Comparison of ENCODE assay signal across 18 cellular contexts in the genomic region with DNA sequence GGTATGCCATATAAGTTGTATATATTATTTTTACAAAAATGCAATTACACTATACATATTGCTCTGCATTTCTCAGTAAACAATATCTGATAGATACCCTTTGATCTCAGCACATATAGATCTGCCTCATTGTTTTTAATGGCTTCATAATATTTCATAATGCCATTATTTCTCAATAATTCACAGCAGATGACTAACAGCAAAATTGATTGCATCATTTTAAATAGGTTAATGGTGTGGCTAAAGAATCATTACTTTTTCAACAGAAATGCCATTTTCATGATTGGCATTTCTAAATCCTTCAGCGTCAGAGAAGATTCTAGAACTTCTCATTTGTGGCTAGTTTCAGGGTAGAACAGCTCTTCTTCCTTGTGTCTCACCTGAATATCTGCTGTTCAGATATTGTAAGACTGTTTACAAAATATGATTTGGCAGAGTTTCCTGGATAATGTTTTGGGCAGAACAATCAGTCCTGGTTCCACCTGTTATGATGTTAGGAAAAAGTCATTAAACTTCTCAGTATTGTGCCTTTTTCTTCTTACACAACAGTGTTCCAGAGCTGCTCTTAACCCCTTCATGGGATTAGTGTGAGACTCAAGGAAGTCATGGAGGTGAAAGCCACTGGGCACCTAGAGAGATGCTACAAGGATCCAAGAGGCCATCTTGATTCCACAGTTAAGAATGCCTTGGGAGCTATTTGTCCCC.
DNase-seq lines count a peak whose midpoint lies in the region; ATAC-seq and TF ChIP-seq lines count a peak whose summit lies in the region.
"Had no signal": no experiment of that assay in that cellular context is flagged by ENCODE, and none has a peak within 500 bp of the region (broad histone marks: within the 10 kb centered on the region; RNA-seq: fewer than 3 reads in every experiment).

No MANE protein-coding gene starts in this region.

- no peaks in the 10 kb centered on the region for H3K9me3 ChIP-seq in breast epithelium
- H3K9me3 ChIP-seq in RWPE2 (ENCODE audit: severe bottlenecking): peaks cover 3% of the 10 kb centered on the region
- H3K9me3 ChIP-seq in tibial nerve: no peaks in the 10 kb centered on the region
- H3K9me3 ChIP-seq: BLaER1 treated with 17β-estradiol and CSF1 and Interleukin-3, amounts not matched to agents 10 nM and 100 nM; MG63 had no signal

- H3K27ac ChIP-seq in breast epithelium (no peak overlapping the region), RWPE2 (ENCODE audit: poor library complexity, severe bottlenecking) (peak overlapping the region; percentile 100), tibial nerve (peak overlapping the region in 2 of 4 donors; percentile 69 to 77)
- H3K27ac ChIP-seq: BLaER1 treated with 17β-estradiol and CSF1 and Interleukin-3, amounts not matched to agents 10 nM and 100 nM; SK-N-MC had no signal

- no TSS peak for BruUV-seq in MCF 10A (replicated peaks; lab: Mats Ljungman, UMichigan)

- H3K4me1 ChIP-seq in breast epithelium: no peaks in the 10 kb centered on the region
- peaks cover 59% of the 10 kb centered on the region for H3K4me1 ChIP-seq in RWPE2 (ENCODE audit: insufficient read depth, poor library complexity, severe bottlenecking)
- H3K4me1 ChIP-seq in tibial nerve: peaks cover 0 to 59% (median 16%) of the 10 kb centered on the region in 4 donors
- H3K4me1 ChIP-seq: BLaER1 treated with 17β-estradiol and CSF1 and Interleukin-3, amounts not matched to agents 10 nM and 100 nM had no signal

- TF ChIP-seq EP300 in tibial nerve (IDR thresholded peaks at IDR 0.05): peak; percentile 27 to 76

- intact Hi-C loops in MCF 10A (cut with micrococcal nuclease): no loop called here
- intact Hi-C loops in breast epithelium (cut with DNase I; ENCODE audit: low total_unique reads): no loop called here

- 91 to 93% methylated on average over 1 of the region's 1 CpG for WGBS in tibial nerve, 2 donors

- CTCF ChIA-PET in MCF 10A (lab: Yijun Ruan, JAX): interaction anchor here (0.6 to 2.3 kb wide), 6 partner anchors 11 to 398 kb away, joined by 3 to 12 read pairs (median 4); a partner anchor contains a TSS

- TF ChIP-seq POLR2A in breast epithelium (IDR thresholded peaks at IDR 0.05) (no peak), tibial nerve (IDR thresholded peaks at IDR 0.05) (no peak)

- DNase-seq in MCF 10A (ENCODE audit: unreplicated experiment) (peak; percentile 70), breast epithelium (ENCODE audit: low spot score in 2 of 2) (no peak), RWPE2 (ENCODE audit: low spot score) (no peak), fibroblast of gingiva (ENCODE audit: low read depth) (peak; percentile 22), tibial nerve (ENCODE audit: low spot score in 2 of 2) (no peak), SW480 (ENCODE audit: low spot score) (no peak), NCI-H146 (lab: John Stamatoyannopoulos, UW) (no peak)
- no peak for DNase-seq in activated CD4-positive, CD25-positive, alpha-beta regulatory T cell treated with anti-CD3 and anti-CD28 coated beads, Interleukin-2, amount 50 U/mL, for 72 hours
- DNase-seq: 8988T, GF-D8, HFFc6, MG63, NCI-H1105 treated with DMSO at 0.1 percent for 48 hours, NCI-H187 treated with DMSO at 0.1 percent for 48 hours, NCI-H526 treated with DMSO at 0.1 percent for 48 hours had no signal

- H3K9me3 Mint-ChIP-seq in MCF 10A (ENCODE audit: unreplicated experiment): no peaks in the 10 kb centered on the region
- H3K9me3 Mint-ChIP-seq: GM23338, HFFc6 had no signal

- no peaks in the 10 kb centered on the region for H3K36me3 ChIP-seq in breast epithelium
- H3K36me3 ChIP-seq in RWPE2 (ENCODE audit: low read depth): no peaks in the 10 kb centered on the region
- no peaks in the 10 kb centered on the region for H3K36me3 ChIP-seq in tibial nerve
- H3K36me3 ChIP-seq: BLaER1 treated with 17β-estradiol and CSF1 and Interleukin-3, amounts not matched to agents 10 nM and 100 nM; MG63 had no signal

- TF ChIP-seq CTCF in MCF 10A (IDR thresholded peaks at IDR 0.05; ENCODE audit: unreplicated experiment) (no peak), breast epithelium (IDR thresholded peaks at IDR 0.05) (no peak), RWPE2 (IDR thresholded peaks at IDR 0.05; ENCODE audit: poor library complexity, severe bottlenecking) (no peak), tibial nerve (IDR thresholded peaks at IDR 0.05) (no peak)

- peaks cover 50% of the 10 kb centered on the region for H3K4me1 Mint-ChIP-seq in MCF 10A (ENCODE audit: insufficient read depth, unreplicated experiment)

- H3K27me3 Mint-ChIP-seq in MCF 10A (ENCODE audit: insufficient read depth, unreplicated experiment): no peaks in the 10 kb centered on the region

- POLR2A ChIA-PET in MCF 10A (lab: Yijun Ruan, JAX): interaction anchor here (0.9 to 3.4 kb wide), 8 partner anchors 9 to 397 kb away, joined by 3 to 27 read pairs (median 4); a partner anchor contains a TSS

- ATAC-seq in RWPE2 (ENCODE audit: low read depth): peak; percentile 43
- ATAC-seq: GM23338 had no signal

- peak overlapping the region; percentile 84 for H3K27ac Mint-ChIP-seq in MCF 10A (ENCODE audit: low read depth, unreplicated experiment)
- H3K27ac Mint-ChIP-seq: GM23338 had no signal

- no peaks in the 10 kb centered on the region for H3K36me3 Mint-ChIP-seq in MCF 10A (ENCODE audit: insufficient read depth, unreplicated experiment)

- no peaks in the 10 kb centered on the region for H3K27me3 ChIP-seq in breast epithelium
- H3K27me3 ChIP-seq in RWPE2 (ENCODE audit: insufficient read depth, poor library complexity, severe bottlenecking): no peaks in the 10 kb centered on the region
- no peaks in the 10 kb centered on the region for H3K27me3 ChIP-seq in tibial nerve
- H3K27me3 ChIP-seq: BLaER1 treated with 17β-estradiol and CSF1 and Interleukin-3, amounts not matched to agents 10 nM and 100 nM; MG63 had no signal

- no peak overlapping the region for H3K4me3 ChIP-seq in breast epithelium
- H3K4me3 ChIP-seq in RWPE2 (ENCODE audit: severe bottlenecking): no peak overlapping the region
- H3K4me3 ChIP-seq in tibial nerve: no peak overlapping the region
- H3K4me3 ChIP-seq: BLaER1 treated with 17β-estradiol and CSF1 and Interleukin-3, amounts not matched to agents 10 nM and 100 nM; GM23338; MG63; SK-N-MC had no signal

- H3K4me3 Mint-ChIP-seq in MCF 10A (ENCODE audit: unreplicated experiment): no peak overlapping the region
- H3K4me3 Mint-ChIP-seq: GM23338 had no signal

Comparison
In these comparisons a context has a peak if more than half of its experiments do, and no peak if none do; other contexts are left out.
1. DNase-seq: peak in MCF 10A (single experiment) and fibroblast of gingiva (single experiment); none in breast epithelium (0 of 2), RWPE2 (single experiment), tibial nerve (0 of 2), SW480 (single experiment), activated CD4-positive, CD25-positive, alpha-beta regulatory T cell treated with anti-CD3 and anti-CD28 coated beads, Interleukin-2, amount 50 U/mL, for 72 hours (single experiment) and NCI-H146 (single experiment).